In the genomic region with DNA sequence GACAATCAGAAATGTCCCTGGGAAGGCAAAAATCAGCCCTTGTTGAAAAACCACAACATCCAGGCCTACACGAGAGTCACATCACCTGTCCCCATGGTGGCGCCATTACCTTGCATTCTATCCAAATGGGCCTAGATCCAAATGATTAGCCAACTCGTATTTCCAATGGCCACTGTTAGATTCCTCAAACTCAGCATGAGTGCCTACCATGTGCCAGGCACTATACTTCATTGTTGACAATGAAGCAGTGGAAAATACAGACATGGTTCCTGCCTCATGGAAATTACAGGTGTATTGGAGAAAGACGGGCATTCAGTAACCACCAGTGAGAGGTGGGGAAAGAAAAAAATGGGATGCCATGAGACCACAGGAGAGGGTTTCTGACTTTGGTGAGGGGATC, we compare ENCODE assay signal across 9 cellular contexts. TPM values are rescaled to one million over a fixed set of nuclear protein-coding genes. Genes with fewer than 3 reads are reported as not detected.
DNase-seq lines count a peak whose midpoint lies in the region; ATAC-seq and TF ChIP-seq lines count a peak whose summit lies in the region.
"Had no signal": no experiment of that assay in that cellular context is flagged by ENCODE, and none has a peak within 500 bp of the region (broad histone marks: within the 10 kb centered on the region; RNA-seq: fewer than 3 reads in every experiment).

No MANE protein-coding gene starts in this region.

- no peaks in the 10 kb centered on the region for H3K27me3 ChIP-seq in upper lobe of left lung
- no peaks in the 10 kb centered on the region for H3K27me3 ChIP-seq in gastrocnemius medialis

- no peak for TF ChIP-seq EP300 in upper lobe of left lung (IDR thresholded peaks at IDR 0.05)

- TF ChIP-seq POLR2A in upper lobe of left lung (IDR thresholded peaks at IDR 0.05) (no peak), gastrocnemius medialis (IDR thresholded peaks at IDR 0.05) (no peak)

- TF ChIP-seq CTCF in upper lobe of left lung (IDR thresholded peaks at IDR 0.05) (peak in 5 of 6 experiments; percentile 15 to 66 (median 58)), gastrocnemius medialis (IDR thresholded peaks at IDR 0.05 in 4 of 5, conservative IDR thresholded peaks at IDR 0.05 in 1 of 5) (no peak)

- H3K4me3 ChIP-seq in upper lobe of left lung: no peak overlapping the region
- no peak overlapping the region for H3K4me3 ChIP-seq in gastrocnemius medialis

- no peak overlapping the region for H3K27ac ChIP-seq in upper lobe of left lung
- H3K27ac ChIP-seq in gastrocnemius medialis: peak overlapping the region in 1 of 4 donors; percentile 53

- 54 to 69% methylated on average over 4 of the region's 4 CpGs for WGBS in upper lobe of left lung, 2 donors

- H3K36me3 ChIP-seq in upper lobe of left lung (no peaks in the 10 kb centered on the region), gastrocnemius medialis (no peaks in the 10 kb centered on the region)

- H3K9me3 ChIP-seq in upper lobe of left lung (no peaks in the 10 kb centered on the region), gastrocnemius medialis (no peaks in the 10 kb centered on the region)

- H3K4me1 ChIP-seq in upper lobe of left lung: peaks cover 3 to 12% (median 9%) of the 10 kb centered on the region in 4 donors
- H3K4me1 ChIP-seq in gastrocnemius medialis: peaks cover 4 to 9% of the 10 kb centered on the region in 2 donors

- peak in 1 of 2 donors; percentile 70 for ATAC-seq in upper lobe of left lung (ENCODE audit: low FRiP score in 2 of 2)
- ATAC-seq in gastrocnemius medialis: no peak

- in situ Hi-C loops in gastrocnemius medialis (cut with MboI; ENCODE audit: low sequenced_read_pairs in 4 of 4): loop anchor here in 2 of 4 donors (25.0 kb wide), 1 partner anchor 290 kb away; no protein-coding TSS in a partner anchor

- intact Hi-C loops in gastrocnemius medialis (cut with DNase I; ENCODE audit: low total_unique reads): no loop called here

- DNase-seq in NCI-H1694 (lab: John Stamatoyannopoulos, UW): peak; percentile 25
- DNase-seq in NCI-H1694 treated with DMSO at 0.1 percent for 48 hours (lab: John Stamatoyannopoulos, UW): no peak
- peak; percentile 85 for DNase-seq in NCI-H2029 (lab: John Stamatoyannopoulos, UW)
- DNase-seq in activated CD4-positive, alpha-beta T cell treated with anti-CD3 and anti-CD28 coated beads for 4 hours: peak; percentile 25 to 26
- DNase-seq in iPS DF 19.7 (ENCODE audit: low read depth, low spot score): peak; percentile 75
- DNase-seq in upper lobe of left lung: peak in 1 of 2 donors; percentile 73
- no peak for DNase-seq in GOT3 (lab: John Stamatoyannopoulos, UW)
- no peak for DNase-seq in gastrocnemius medialis

RNA-seq across cellular contexts. Expression of gene CREB3L1, which starts 29.8 kb away (rescaled TPM):
- 10 to 100 TPM; 19.9 to 66.8 (median 38.7) TPM for total RNA-seq in upper lobe of left lung
- under 1 TPM; 0.27 to 0.69 (median 0.57) TPM for total RNA-seq in gastrocnemius medialis
- total RNA-seq: B cell had no signal

Comparison
In these comparisons a context has a peak if more than half of its experiments do, and no peak if none do; other contexts are left out.
1. DNase-seq: peak in NCI-H1694 (single experiment), NCI-H2029 (single experiment), activated CD4-positive, alpha-beta T cell treated with anti-CD3 and anti-CD28 coated beads for 4 hours (2 of 2) and iPS DF 19.7 (single experiment); none in NCI-H1694 treated with DMSO at 0.1 percent for 48 hours (single experiment), GOT3 (single experiment) and gastrocnemius medialis (0 of 2).
2. CTCF ChIP-seq: peak in upper lobe of left lung (5 of 6); none in gastrocnemius medialis (0 of 5).
3. RNA of gene CREB3L1, which starts 29.8 kb away (total RNA-seq): 19.9 to 66.8 TPM in upper lobe of left lung; 0.27 to 0.69 TPM in gastrocnemius medialis; every median in the first group is over 10 times any median in the second.